10 cellular contexts compared by ENCODE assay signal in the genomic region with DNA sequence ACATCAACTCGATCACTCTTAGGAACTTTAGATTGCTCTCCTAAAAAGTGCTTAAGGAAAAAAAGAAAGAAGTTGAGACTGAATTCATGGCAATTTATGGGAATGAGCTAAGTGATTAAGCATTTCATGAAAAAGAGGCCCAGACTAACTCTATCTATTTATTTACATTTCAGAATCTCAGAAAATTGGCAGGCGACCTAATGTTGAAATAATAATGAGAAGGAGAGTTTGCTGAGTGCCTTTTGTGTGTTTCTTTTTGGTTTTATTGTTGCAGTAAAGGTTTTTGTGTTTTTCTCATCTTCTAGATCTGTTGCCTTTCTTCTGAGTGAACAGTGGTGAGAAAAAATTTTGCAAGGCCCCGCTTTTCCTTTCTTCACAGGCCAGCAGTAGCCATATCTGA. TPM values are rescaled to one million over a fixed set of nuclear protein-coding genes. Genes with fewer than 3 reads are reported as not detected.
DNase-seq lines count a peak whose midpoint lies in the region; ATAC-seq and TF ChIP-seq lines count a peak whose summit lies in the region.
"Had no signal": no experiment of that assay in that cellular context is flagged by ENCODE, and none has a peak within 500 bp of the region (broad histone marks: within the 10 kb centered on the region; RNA-seq: fewer than 3 reads in every experiment).

No MANE protein-coding gene starts in this region.

- H3K4me3 Mint-ChIP-seq in CD4-positive, alpha-beta T cell, result peak overlapping the region; percentile 80
- peak overlapping the region; percentile 25 to 42 for H3K4me3 Mint-ChIP-seq in effector memory CD8-positive, alpha-beta T cell

- H3K4me3 ChIP-seq in Peyer's patch, result no peak overlapping the region
- no peak overlapping the region for H3K4me3 ChIP-seq in neuronal stem cell (ENCODE audit: low read length in 2 of 2)

- H3K4ac ChIP-seq in neuronal stem cell (ENCODE audit: low read length), result no peak overlapping the region

- POLR2A ChIA-PET in CD4-positive, alpha-beta T cell (lab: Charles Lee), result interaction anchor here (0.7 to 6.6 kb wide), 5 partner anchors 11 to 662 kb away, joined by 3 to 63 read pairs (median 5); a partner anchor contains a TSS

- no peak overlapping the region for H2BK15ac ChIP-seq in neuronal stem cell (ENCODE audit: low read length)

- peak overlapping the region; percentile 25 for H2AFZ ChIP-seq in neuronal stem cell (ENCODE audit: low read length)

- H4K8ac ChIP-seq in neuronal stem cell (ENCODE audit: low read depth, low read length), result no peak overlapping the region

- no peak overlapping the region for H3K4me2 ChIP-seq in neuronal stem cell (ENCODE audit: insufficient read depth, low read length, poor library complexity, severe bottlenecking)

- no peak overlapping the region for H3K18ac ChIP-seq in neuronal stem cell (ENCODE audit: low read length)

- H3K27me3 Mint-ChIP-seq in CD4-positive, alpha-beta T cell, result no peaks in the 10 kb centered on the region
- no peaks in the 10 kb centered on the region for H3K27me3 Mint-ChIP-seq in effector memory CD8-positive, alpha-beta T cell

- no peak overlapping the region for H3K9ac ChIP-seq in neuronal stem cell (ENCODE audit: low read depth, low read length, poor library complexity)

- WGBS in neuronal stem cell (ENCODE audit: extremely low coverage in 2 of 2, insufficient read length in 2 of 2, insufficient replicate concordance in 1 of 2), 2 donors, result no CpG with 5 or more reads among the region's 3 CpGs

- H3K36me3 ChIP-seq in Peyer's patch (no peaks in the 10 kb centered on the region), neuronal stem cell (replicated peaks in 1 of 2; ENCODE audit: control insufficient read depth in 2 of 2, insufficient read depth in 2 of 2, low read length in 2 of 2) (no peaks in the 10 kb centered on the region)

- H3K4me1 Mint-ChIP-seq in CD4-positive, alpha-beta T cell (ENCODE audit: low read depth), result peaks cover 75% of the 10 kb centered on the region
- peaks cover 18 to 30% of the 10 kb centered on the region in 2 donors for H3K4me1 Mint-ChIP-seq in effector memory CD8-positive, alpha-beta T cell (ENCODE audit: low read depth in 2 of 2)

- no peaks in the 10 kb centered on the region for H3K27me3 ChIP-seq in CD4-positive, alpha-beta T cell (ENCODE audit: control insufficient read depth, insufficient read depth, low read length)
- no peaks in the 10 kb centered on the region for H3K27me3 ChIP-seq in Peyer's patch
- H3K27me3 ChIP-seq in neuronal stem cell (ENCODE audit: control insufficient read depth in 3 of 3, insufficient read depth in 3 of 3, low read depth in 1 of 3, low read length in 3 of 3), result no peaks in the 10 kb centered on the region

- ATAC-seq in CD4-positive, alpha-beta T cell (ENCODE audit: poor library complexity), result no peak
- no peak for ATAC-seq in effector memory CD8-positive, alpha-beta T cell (replicated peaks)
- ATAC-seq in GM21515 (IDR thresholded peaks at IDR 0.05; ENCODE audit: unreplicated experiment), result no peak

- no peak overlapping the region for H2BK12ac ChIP-seq in neuronal stem cell (ENCODE audit: low read length)

- CTCF ChIA-PET in CD4-positive, alpha-beta T cell (lab: Charles Lee), result interaction anchor here (1.2 to 1.3 kb wide), 2 partner anchors 12 to 60 kb away, joined by 3 to 4 read pairs; no protein-coding TSS in a partner anchor

- H4K91ac ChIP-seq in neuronal stem cell (ENCODE audit: low read depth, low read length, poor library complexity), result no peak overlapping the region

- no peaks in the 10 kb centered on the region for H3K9me3 Mint-ChIP-seq in CD4-positive, alpha-beta T cell
- no peaks in the 10 kb centered on the region for H3K9me3 Mint-ChIP-seq in effector memory CD8-positive, alpha-beta T cell

- H3K4me1 ChIP-seq in Peyer's patch (peaks cover 0 to 28% (median 3%) of the 10 kb centered on the region in 4 donors), neuronal stem cell (ENCODE audit: control insufficient read depth in 2 of 2, insufficient read depth in 1 of 2, low read depth in 1 of 2, low read length in 2 of 2) (peaks cover 14 to 36% of the 10 kb centered on the region in 2 donors)

- TF ChIP-seq POLR2A in Peyer's patch (IDR thresholded peaks at IDR 0.05), result no peak

- no peak overlapping the region for H3K23ac ChIP-seq in neuronal stem cell (ENCODE audit: low read depth, low read length, poor library complexity)

- DNase-seq in CD4-positive, alpha-beta T cell, result no peak
- DNase-seq in Peyer's patch (no peak), neuronal stem cell (ENCODE audit: low spot score) (no peak), NCI-H2227 treated with DMSO at 0.1 percent for 48 hours (lab: John Stamatoyannopoulos, UW) (no peak), NAMALWA (ENCODE audit: low spot score) (no peak)
- no peak for DNase-seq in effector memory CD8-positive, alpha-beta T cell
- no peak for DNase-seq in activated effector memory CD4-positive, alpha-beta T cell treated with Interleukin-2 at 50 U/mL for 16 hours
- DNase-seq: activated CD4-positive, alpha-beta T cell treated with anti-CD3 and anti-CD28 coated beads for 48 hours; NCI-H526 treated with DMSO at 0.1 percent for 48 hours had no signal

- no peak overlapping the region for H2AK5ac ChIP-seq in neuronal stem cell (ENCODE audit: low read depth, low read length)

- H3K9me3 ChIP-seq in CD4-positive, alpha-beta T cell (ENCODE audit: control insufficient read depth, low read length), result no peaks in the 10 kb centered on the region
- H3K9me3 ChIP-seq in Peyer's patch (no peaks in the 10 kb centered on the region), neuronal stem cell (replicated peaks in 1 of 2; ENCODE audit: control insufficient read depth in 2 of 2, insufficient read depth in 1 of 2, low read depth in 1 of 2, low read length in 2 of 2) (no peaks in the 10 kb centered on the region)

- intact Hi-C loops in CD4-positive, alpha-beta T cell (cut with DNase I, micrococcal nuclease), result loop anchor here in 1 of 2 experiments (5.0 kb wide), 1 partner anchor 56 kb away; no protein-coding TSS in a partner anchor

- H2BK120ac ChIP-seq in neuronal stem cell (ENCODE audit: low read depth, low read length), result no peak overlapping the region

- peak overlapping the region; percentile 67 for H3K27ac ChIP-seq in CD4-positive, alpha-beta T cell (ENCODE audit: low read depth, low read length)
- H3K27ac ChIP-seq in Peyer's patch (peak overlapping the region; percentile 39 to 99 (median 76)), neuronal stem cell (replicated peaks; ENCODE audit: low read length) (peak overlapping the region; percentile 2)

- peak overlapping the region; percentile 87 for H3K27ac Mint-ChIP-seq in CD4-positive, alpha-beta T cell
- H3K27ac Mint-ChIP-seq in effector memory CD8-positive, alpha-beta T cell, result peak overlapping the region; percentile 74 to 75

- H3K79me1 ChIP-seq in neuronal stem cell (ENCODE audit: low read depth, low read length), result no peaks in the 10 kb centered on the region

- peaks cover 14% of the 10 kb centered on the region for H3K36me3 Mint-ChIP-seq in CD4-positive, alpha-beta T cell (ENCODE audit: low read depth)
- peaks cover 23% of the 10 kb centered on the region for H3K36me3 Mint-ChIP-seq in effector memory CD8-positive, alpha-beta T cell (ENCODE audit: insufficient read depth)

- no peak overlapping the region for H2BK5ac ChIP-seq in neuronal stem cell (ENCODE audit: low read length)

- H3K14ac ChIP-seq in neuronal stem cell (ENCODE audit: low read length), result no peak overlapping the region

- TF ChIP-seq CTCF in CD4-positive, alpha-beta T cell (IDR thresholded peaks at IDR 0.05), result no peak
- TF ChIP-seq CTCF in Peyer's patch (IDR thresholded peaks at IDR 0.05), result no peak

RNA-seq across cellular contexts. Expression of a gene that starts 3.8 kb away (rescaled TPM):
- total RNA-seq in CD4-positive, alpha-beta T cell, result 10 to 100 TPM; 19.2 to 20.8 TPM
- total RNA-seq in Peyer's patch, result 10 to 100 TPM in 3 of 4 donors, 1 to 10 TPM in 1; 10.0 to 61.9 (median 18.1) TPM
- polyA plus RNA-seq in neuronal stem cell (2013, experiment 1 of 2), result 10.4 TPM
- polyA plus RNA-seq in neuronal stem cell (2013, experiment 2 of 2), result 10.9 TPM

RNA-seq across cellular contexts. Expression of a gene that starts 32.6 kb away (rescaled TPM):
- 1 to 10 TPM; 7.1 to 7.5 TPM for total RNA-seq in CD4-positive, alpha-beta T cell
- total RNA-seq in Peyer's patch, result 100 to 1,000 TPM in 2 of 4 donors, 10 to 100 TPM in 2; 76.2 to 138 (median 107) TPM
- 169 TPM for polyA plus RNA-seq in neuronal stem cell (2013, experiment 1 of 2)
- 170 TPM for polyA plus RNA-seq in neuronal stem cell (2013, experiment 2 of 2)

RNA-seq across cellular contexts. Expression of a gene that starts 45.7 kb away (rescaled TPM):
- total RNA-seq in CD4-positive, alpha-beta T cell, result 1 to 10 TPM; 7.1 to 7.8 TPM
- total RNA-seq in Peyer's patch, result 10 to 100 TPM; 22.8 to 35.5 (median 26.2) TPM
- 21.8 TPM for polyA plus RNA-seq in neuronal stem cell (2013, experiment 1 of 2)
- 20.0 TPM for polyA plus RNA-seq in neuronal stem cell (2013, experiment 2 of 2)

Comparison
In these comparisons a context has a peak if more than half of its experiments do, and no peak if none do; other contexts are left out.
1. H3K27ac ChIP-seq: peak in every context shown above with its lines; median percentile 76 in Peyer's patch; 67 in CD4-positive, alpha-beta T cell; 2 in neuronal stem cell.
2. RNA of a gene that starts 32.6 kb away (total RNA-seq): 76.2 to 138 TPM in Peyer's patch; 7.1 to 7.5 TPM in CD4-positive, alpha-beta T cell; every median in the first group is over 4 times any median in the second.